27 cellular contexts compared by ENCODE assay signal in the genomic region with DNA sequence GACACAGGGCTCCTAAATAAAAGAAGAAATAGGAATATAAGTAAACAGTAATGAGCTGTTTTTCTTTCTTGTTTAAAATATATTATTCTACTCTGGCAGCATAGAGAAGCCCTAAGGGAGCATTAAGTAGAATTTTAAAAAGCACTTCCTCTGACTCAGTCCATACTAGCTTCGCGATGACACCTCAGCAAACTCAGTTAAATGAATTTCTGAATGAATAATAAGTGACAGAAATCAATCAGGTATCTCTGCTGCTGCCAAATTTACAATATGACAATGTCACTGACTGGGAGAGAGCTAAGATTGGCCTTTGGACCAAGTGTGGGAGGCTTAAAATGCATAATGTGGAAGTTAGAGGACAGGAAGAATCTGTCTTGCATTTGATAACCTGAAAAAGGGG.
"Had no signal": no experiment of that assay in that cellular context is flagged by ENCODE, and none has a peak within 500 bp of the region (broad histone marks: within the 10 kb centered on the region; RNA-seq: fewer than 3 reads in every experiment).

No MANE protein-coding gene starts in this region.

- H3K9me3 ChIP-seq: left lung, prostate gland, right atrium auricular region, testis had no signal

- H3K4me1 Mint-ChIP-seq: nephron; stimulated activated memory B cell treated with anti-CD40 and anti-IgM and Interleukin-4, amounts not matched to agents 10 μg/mL and 1 μg/mL and 100 μg/mL, for 72 hours had no signal

- H3K4me3 ChIP-seq: coronary artery, gastroesophageal sphincter, heart left ventricle, hepatocyte, left lung, prostate gland, right atrium auricular region, smooth muscle cell, testis, tibial artery had no signal

- H3K36me3 Mint-ChIP-seq: stimulated activated memory B cell treated with anti-CD40 and anti-IgM and Interleukin-4, amounts not matched to agents 10 μg/mL and 1 μg/mL and 100 μg/mL, for 72 hours; type B pancreatic cell had no signal

- H3K27ac Mint-ChIP-seq: nephron; stimulated activated memory B cell treated with anti-CD40 and anti-IgM and Interleukin-4, amounts not matched to agents 10 μg/mL and 1 μg/mL and 100 μg/mL, for 72 hours; type B pancreatic cell had no signal

- H3K79me2 ChIP-seq: hepatocyte had no signal

- DNase-seq: foreskin fibroblast; heart left ventricle; kidney; left lung; mesendoderm; midbrain; naive thymus-derived CD4-positive, alpha-beta T cell; nucleus accumbens; stimulated activated CD4-positive, alpha-beta T cell treated with anti-CD3 and anti-CD28 coated beads, Interleukin-12 subunit alpha, Interleukin-12 subunit beta, amount 100 ng/mL, for 4 hours; stimulated activated CD4-positive, alpha-beta T cell treated with anti-CD3 and anti-CD28 coated beads, Interleukin-2, amount 100 ng/mL, for 24 hours; stimulated activated CD4-positive, alpha-beta T cell treated with anti-CD3 and anti-CD28 coated beads, Interleukin-4, amount 100 ng/mL, for 24 hours; stimulated activated naive CD8-positive, alpha-beta T cell treated with anti-CD3 and anti-CD28 coated beads, Interleukin-15, Interleukin-2, amounts not matched to agents 100 U/mL and 50 U/mL, for 24 hours; substantia nigra; testis; tibial artery had no signal

- H3K4me1 ChIP-seq: gastroesophageal sphincter, heart left ventricle, left lung, prostate gland, right atrium auricular region, testis, tibial artery had no signal

- H2AFZ ChIP-seq: hepatocyte had no signal

- H3K27ac ChIP-seq: coronary artery, epithelial cell of prostate, gastroesophageal sphincter, heart left ventricle, hepatocyte, left lung, prostate gland, right atrium auricular region, testis, tibial artery had no signal

- H3K9me3 Mint-ChIP-seq: stimulated activated memory B cell treated with anti-CD40 and anti-IgM and Interleukin-4, amounts not matched to agents 10 μg/mL and 1 μg/mL and 100 μg/mL, for 72 hours; type B pancreatic cell had no signal

- H3K4me2 ChIP-seq: hepatocyte, smooth muscle cell had no signal

- ATAC-seq: esophagus mucosa; gastroesophageal sphincter; heart left ventricle; left lung; naive thymus-derived CD4-positive, alpha-beta T cell; sciatic nerve; stimulated activated memory B cell treated with anti-CD40 and anti-IgM and Interleukin-4, amounts not matched to agents 10 μg/mL and 1 μg/mL and 100 μg/mL, for 72 hours; stimulated activated naive CD8-positive, alpha-beta T cell treated with anti-CD3 and anti-CD28 coated beads, Interleukin-15, Interleukin-2, amounts not matched to agents 100 U/mL and 50 U/mL, for 24 hours had no signal

- H3K27me3 ChIP-seq: gastroesophageal sphincter, heart left ventricle, hepatocyte, left lung, right atrium auricular region, testis, tibial artery had no signal

- H3K4me3 Mint-ChIP-seq: naive thymus-derived CD4-positive, alpha-beta T cell; nephron; stimulated activated memory B cell treated with anti-CD40 and anti-IgM and Interleukin-4, amounts not matched to agents 10 μg/mL and 1 μg/mL and 100 μg/mL, for 72 hours; type B pancreatic cell had no signal

- H3K36me3 ChIP-seq: gastroesophageal sphincter, heart left ventricle, left lung, prostate gland, right atrium auricular region, tibial artery had no signal
